1 cellular context compared by ENCODE assay signal in genomic region chr10:112225771-112226438, GRCh38.
A peak's percentile ranks its signal among the peaks of the same experiment; 100 is the strongest.
TF ChIP-seq lines count a peak whose summit lies in the region.

No MANE protein-coding gene starts in this region.

TF ChIP-seq in liver, 16 proteins besides CTCF, POLR2A, EP300 and RAD21 (continued from another document):
- TF ChIP-seq ATF3 (IDR thresholded peaks at IDR 0.05): no peak
- peak; percentile 83 for TF ChIP-seq TAF1 (conservative IDR thresholded peaks at IDR 0.05)
- peak; percentile 45 to 52 for TF ChIP-seq HNF4A (conservative IDR thresholded peaks at IDR 0.05)
- TF ChIP-seq FOXA2 (IDR thresholded peaks at IDR 0.05): peak; percentile 66
- peak in 1 of 2 donors; percentile 69 for TF ChIP-seq JUND (IDR thresholded peaks at IDR 0.05)
- peak; percentile 38 for TF ChIP-seq MAX (IDR thresholded peaks at IDR 0.05)
- no peak for TF ChIP-seq EGR1 (IDR thresholded peaks at IDR 0.05; ENCODE audit: low read depth in 2 of 2)
- peak; percentile 65 for TF ChIP-seq RXRA (IDR thresholded peaks at IDR 0.05)
- peak; percentile 54 for TF ChIP-seq SP1 (IDR thresholded peaks at IDR 0.05)
- peak; percentile 57 for TF ChIP-seq FOXA1 (IDR thresholded peaks at IDR 0.05)
